9 cellular contexts compared by ENCODE assay signal in the genomic region with DNA sequence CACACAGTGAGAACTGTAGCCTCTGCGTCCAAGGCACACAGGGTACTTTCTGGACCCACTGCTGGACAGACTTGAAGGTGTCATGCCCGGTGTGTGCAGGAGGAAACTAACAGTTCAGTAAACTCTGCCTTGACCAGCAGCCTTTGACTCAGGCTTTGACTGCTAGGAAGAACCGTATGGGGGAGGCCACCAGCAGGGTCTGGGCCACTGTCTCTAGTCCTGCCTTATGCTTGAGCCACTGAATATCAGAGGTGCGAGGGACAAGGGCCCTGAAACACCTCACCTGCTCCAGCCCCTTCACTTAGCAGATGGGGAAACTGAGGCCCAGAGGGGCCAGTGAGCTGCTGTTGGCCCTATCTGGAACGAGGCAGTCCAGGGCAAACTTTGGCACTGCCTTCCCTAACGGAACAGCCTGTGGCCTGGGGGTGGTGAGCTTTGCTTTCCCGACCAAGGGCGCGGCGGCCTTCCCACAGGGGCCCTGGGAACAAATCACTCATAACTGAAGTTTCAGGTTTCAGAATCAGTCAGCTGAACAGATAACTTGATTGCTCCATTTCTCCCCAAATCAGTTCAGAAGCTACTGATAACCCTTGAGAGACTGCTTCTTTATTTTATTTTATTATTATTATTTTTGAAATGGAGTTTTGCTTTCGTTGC.
A peak's percentile ranks its signal among the peaks of the same experiment; 100 is the strongest.
DNase-seq lines count a peak whose midpoint lies in the region; ATAC-seq, FAIRE-seq and TF ChIP-seq lines count a peak whose summit lies in the region.
"Had no signal": no experiment of that assay in that cellular context is flagged by ENCODE, and none has a peak within 500 bp of the region (broad histone marks: within the 10 kb centered on the region; RNA-seq: fewer than 3 reads in every experiment).

No MANE protein-coding gene starts in this region.

- peaks cover 0 to 15% (median 3%) of the 10 kb centered on the region in 4 donors for H3K4me1 ChIP-seq in tibial artery
- H3K4me1 ChIP-seq in effector memory CD4-positive, alpha-beta T cell (ENCODE audit: control insufficient read depth, insufficient read depth, low read length, poor library complexity, severe bottlenecking): peaks cover 41% of the 10 kb centered on the region

- no peaks in the 10 kb centered on the region; the same call in 1 of the 2 replicates for H3K79me2 ChIP-seq in SU-DHL-6 (ENCODE audit: insufficient read depth, low read length)

- no peak for TF ChIP-seq CTCF in SU-DHL-6 (IDR thresholded peaks at IDR 0.05; ENCODE audit: insufficient read depth, low read length, poor library complexity, severe bottlenecking)
- no peak for TF ChIP-seq CTCF in tibial artery (IDR thresholded peaks at IDR 0.05)

- no peaks in the 10 kb centered on the region for H4K20me1 ChIP-seq in SU-DHL-6 (ENCODE audit: low read depth, low read length)

- DNase-seq in stimulated activated CD4-positive, alpha-beta T cell treated with anti-CD3 and anti-CD28 coated beads, Interleukin-12 subunit alpha, Interleukin-12 subunit beta, amount 100 ng/mL, for 4 hours: peak; percentile 42
- DNase-seq in HTR-8/SVneo (ENCODE audit: insufficient read length, low spot score) (no peak), tibial artery (no peak)
- no peak for DNase-seq in NK-92 treated with Interleukin-12 subunit alpha and Interleukin-12 subunit beta, amount 100 ng/mL, for 24 hours (lab: John Stamatoyannopoulos, UW)
- DNase-seq in effector memory CD4-positive, alpha-beta T cell: no peak
- DNase-seq: NCI-H1092 had no signal

- no peaks in the 10 kb centered on the region for H3K9me2 ChIP-seq in SU-DHL-6 (replicated peaks; ENCODE audit: insufficient read depth, low read length)

- FAIRE-seq in HTR-8/SVneo (lab: Jason Lieb, UNC): no peak

- ATAC-seq in GM18499 (IDR thresholded peaks at IDR 0.05; ENCODE audit: insufficient read depth, unreplicated experiment) (peak; percentile 61), GM21825 (IDR thresholded peaks at IDR 0.05; ENCODE audit: unreplicated experiment) (peak; percentile 48)

- H3K9ac ChIP-seq in SU-DHL-6 (ENCODE audit: low read length): peak overlapping the region; percentile 63

- no peaks in the 10 kb centered on the region for H3K27me3 ChIP-seq in SU-DHL-6 (ENCODE audit: low read length)
- H3K27me3 ChIP-seq in tibial artery: no peaks in the 10 kb centered on the region
- H3K27me3 ChIP-seq in effector memory CD4-positive, alpha-beta T cell (replicated peaks; ENCODE audit: control insufficient read depth, insufficient read depth, low read length, poor library complexity, severe bottlenecking): no peaks in the 10 kb centered on the region

- H3K4me3 ChIP-seq in SU-DHL-6 (ENCODE audit: insufficient read depth, low read length, poor library complexity, severe bottlenecking) (no peak overlapping the region), tibial artery (no peak overlapping the region)
- no peak overlapping the region for H3K4me3 ChIP-seq in effector memory CD4-positive, alpha-beta T cell (ENCODE audit: insufficient read depth, low read depth, low read length, poor library complexity, severe bottlenecking)

- H3K36me3 ChIP-seq in SU-DHL-6 (ENCODE audit: low read length) (no peaks in the 10 kb centered on the region), tibial artery (peaks cover 0 to 17% (median 7%) of the 10 kb centered on the region in 3 donors)
- H3K36me3 ChIP-seq in effector memory CD4-positive, alpha-beta T cell (ENCODE audit: control insufficient read depth, insufficient read depth, low read length): peaks cover 9% of the 10 kb centered on the region

- H3K4me2 ChIP-seq in SU-DHL-6 (ENCODE audit: low read depth, low read length, poor library complexity, severe bottlenecking): peak overlapping the region; percentile 72

- no peak overlapping the region for H2AFZ ChIP-seq in SU-DHL-6 (ENCODE audit: low read depth, low read length, severe bottlenecking)

- peak overlapping the region; percentile 99 for H3K27ac ChIP-seq in SU-DHL-6 (ENCODE audit: low read depth, low read length)
- H3K27ac ChIP-seq in tibial artery: no peak overlapping the region
- no peak overlapping the region for H3K27ac ChIP-seq in effector memory CD4-positive, alpha-beta T cell (ENCODE audit: insufficient read depth, low read length, poor library complexity, severe bottlenecking)

- H3K9me3 ChIP-seq in SU-DHL-6 (ENCODE audit: insufficient read depth, low read length): no peaks in the 10 kb centered on the region
- H3K9me3 ChIP-seq in tibial artery: no peaks in the 10 kb centered on the region
- no peaks in the 10 kb centered on the region for H3K9me3 ChIP-seq in effector memory CD4-positive, alpha-beta T cell (ENCODE audit: control insufficient read depth, low read length)

- H3F3A ChIP-seq in SU-DHL-6 (ENCODE audit: insufficient read depth): peaks cover 61% of the 10 kb centered on the region

- intact Hi-C loops in tibial artery (cut with DNase I; ENCODE audit: low total_unique reads): no loop called here
